In genomic region chr1:209328178-209328577, GRCh38 we compare ENCODE assay signal across 1 cellular context.
TF ChIP-seq lines count a peak whose summit lies in the region.

No MANE protein-coding gene starts in this region.

TF ChIP-seq in SK-N-SH treated with all-trans-retinoic acid at 6 μM for 48 hours, 23 proteins besides CTCF, POLR2A, EP300 and RAD21 (continued from another document):
- TF ChIP-seq SNAI2 (CRISPR knock-in tag; IDR thresholded peaks at IDR 0.05) (no peak), RARB (CRISPR knock-in tag; IDR thresholded peaks at IDR 0.05) (no peak)
